18 cellular contexts compared by ENCODE assay signal in genomic region chr20:46213946-46214830, GRCh38.
A peak's percentile ranks its signal among the peaks of the same experiment; 100 is the strongest.
DNase-seq lines count a peak whose midpoint lies in the region; ATAC-seq, FAIRE-seq and TF ChIP-seq lines count a peak whose summit lies in the region.
"Had no signal": no experiment of that assay in that cellular context is flagged by ENCODE, and none has a peak within 500 bp of the region (broad histone marks: within the 10 kb centered on the region; RNA-seq: fewer than 3 reads in every experiment).

No MANE protein-coding gene starts in this region.

- H3K27me3 Mint-ChIP-seq in Calu3 (ENCODE audit: unreplicated experiment) = peaks cover 50% of the 10 kb centered on the region

- H3K9me3 ChIP-seq in RWPE2 (ENCODE audit: severe bottlenecking) (no peaks in the 10 kb centered on the region), subcutaneous abdominal adipose tissue (ENCODE audit: control insufficient read depth in 5 of 5, low read length in 5 of 5) (no peaks in the 10 kb centered on the region)
- H3K9me3 ChIP-seq: body of pancreas, vagina had no signal

- FAIRE-seq in HTR-8/SVneo (lab: Jason Lieb, UNC) (peak; percentile 31), GM12891 (lab: Jason Lieb, UNC) (no peak)
- FAIRE-seq: H54 had no signal

- H3K4me3 ChIP-seq in RWPE2 (ENCODE audit: severe bottlenecking) = no peak overlapping the region
- H3K4me3 ChIP-seq in subcutaneous abdominal adipose tissue (ENCODE audit: low read depth in 1 of 5, low read length in 5 of 5) = no peak overlapping the region
- H3K4me3 ChIP-seq: body of pancreas, PC-9, vagina had no signal

- H3K9ac ChIP-seq in subcutaneous abdominal adipose tissue (ENCODE audit: low read length in 5 of 5) = no peak overlapping the region

- H3K4me3 Mint-ChIP-seq in Calu3 (ENCODE audit: low read depth, unreplicated experiment) = no peak overlapping the region
- H3K4me3 Mint-ChIP-seq: IgD-negative memory B cell had no signal

- H3K27ac Mint-ChIP-seq in Calu3 (ENCODE audit: unreplicated experiment) = no peak overlapping the region

- H3K27ac ChIP-seq in RWPE2 (ENCODE audit: poor library complexity, severe bottlenecking) (no peak overlapping the region), subcutaneous abdominal adipose tissue (ENCODE audit: low read depth, low read length) (peak overlapping the region; percentile 11)
- H3K27ac ChIP-seq: body of pancreas, PC-9, vagina had no signal

- peaks cover 20% of the 10 kb centered on the region for H3K4me1 Mint-ChIP-seq in Calu3 (ENCODE audit: low read depth, unreplicated experiment)

- TF ChIP-seq CTCF in RWPE2 (IDR thresholded peaks at IDR 0.05; ENCODE audit: poor library complexity, severe bottlenecking) = no peak
- no peak for TF ChIP-seq CTCF in Calu3 (IDR thresholded peaks at IDR 0.05; ENCODE audit: unreplicated experiment)

- H3K36me3 ChIP-seq in RWPE2 (ENCODE audit: low read depth) = no peaks in the 10 kb centered on the region
- H3K36me3 ChIP-seq in subcutaneous abdominal adipose tissue (ENCODE audit: control insufficient read depth in 5 of 5, insufficient read depth in 5 of 5, low read length in 5 of 5) = no peaks in the 10 kb centered on the region
- H3K36me3 ChIP-seq: vagina had no signal

- intact Hi-C loops in Calu3 (cut with micrococcal nuclease; ENCODE audit: unreplicated experiment) = no loop called here

- DNase-seq in HTR-8/SVneo (ENCODE audit: insufficient read length, low spot score) = no peak
- peak; percentile 75 for DNase-seq in RWPE2 (ENCODE audit: low spot score)
- DNase-seq in fibroblast of the conjunctiva (ENCODE audit: low read depth) = peak; percentile 53
- DNase-seq in GM12891 (ENCODE audit: insufficient read length, low spot score) = no peak
- DNase-seq in Calu3 = no peak
- DNase-seq: activated CD4-positive, CD25-positive, alpha-beta regulatory T cell; body of pancreas; C1 segment of cervical spinal cord; DMS79; islet precursor cell; NCI-H510A; PC-9; stimulated activated naive CD4-positive, alpha-beta T cell had no signal

- H3K27me3 ChIP-seq in RWPE2 (ENCODE audit: insufficient read depth, poor library complexity, severe bottlenecking) = no peaks in the 10 kb centered on the region
- peaks cover 16 to 47% (median 34%) of the 10 kb centered on the region in 5 donors for H3K27me3 ChIP-seq in subcutaneous abdominal adipose tissue (ENCODE audit: control insufficient read depth in 5 of 5, insufficient read depth in 4 of 5, low read length in 5 of 5)
- H3K27me3 ChIP-seq: body of pancreas, vagina had no signal

- no peaks in the 10 kb centered on the region for H3K9me3 Mint-ChIP-seq in Calu3 (ENCODE audit: low read depth, unreplicated experiment)

- H3K4me1 ChIP-seq in RWPE2 (ENCODE audit: insufficient read depth, poor library complexity, severe bottlenecking) (peaks cover 3% of the 10 kb centered on the region), subcutaneous abdominal adipose tissue (ENCODE audit: control insufficient read depth in 5 of 5, insufficient read depth in 5 of 5, low read length in 5 of 5) (peaks cover 0 to 9% (median 4%) of the 10 kb centered on the region in 5 donors)
- H3K4me1 ChIP-seq: body of pancreas had no signal

- no TSS peak for BruUV-seq in Calu3 (replicated peaks; lab: Mats Ljungman, UMichigan)

- peak; percentile 54 for ATAC-seq in RWPE2 (ENCODE audit: low read depth)
- ATAC-seq in HG02870 (IDR thresholded peaks at IDR 0.05; ENCODE audit: unreplicated experiment) = no peak
- ATAC-seq: body of pancreas had no signal

- CTCF ChIA-PET in Calu3 (lab: Charles Lee) = interaction anchor here (1.0 to 1.2 kb wide), 3 partner anchors 10 to 463 kb away, joined by 3 to 4 read pairs (median 3); no protein-coding TSS in a partner anchor

- H3K36me3 Mint-ChIP-seq in Calu3 (ENCODE audit: insufficient read depth, unreplicated experiment) = no peaks in the 10 kb centered on the region
- H3K36me3 Mint-ChIP-seq: IgD-negative memory B cell had no signal

- TF ChIP-seq POLR2A in GM12891 (IDR thresholded peaks at IDR 0.05; ENCODE audit: low read depth, low read length) = no peak

TF ChIP-seq in GM12891, 5 proteins besides CTCF, POLR2A, EP300 and RAD21:
- TF ChIP-seq PAX5 (IDR thresholded peaks at IDR 0.05; ENCODE audit: insufficient read depth, low read length, severe bottlenecking) = no peak
- no peak for TF ChIP-seq TAF1 (IDR thresholded peaks at IDR 0.05; ENCODE audit: low read depth, low read length)
- no peak for TF ChIP-seq SPI1 (IDR thresholded peaks at IDR 0.05; ENCODE audit: low read depth, low read length)
- no peak for TF ChIP-seq POLR2AphosphoS5 (IDR thresholded peaks at IDR 0.05; ENCODE audit: low read depth, low read length)
- TF ChIP-seq POU2F2 (IDR thresholded peaks at IDR 0.05; ENCODE audit: low read depth, low read length) = no peak
TF ChIP-seq in GM12891: peak in this region for 0.

Comparison
In these comparisons a context has a peak if more than half of its experiments do, and no peak if none do; other contexts are left out.
1. DNase-seq: peak in RWPE2 (single experiment) and fibroblast of the conjunctiva (single experiment); none in HTR-8/SVneo (single experiment), GM12891 (single experiment) and Calu3 (single experiment).